Comparison of ENCODE assay signal across 22 cellular contexts in the genomic region with DNA sequence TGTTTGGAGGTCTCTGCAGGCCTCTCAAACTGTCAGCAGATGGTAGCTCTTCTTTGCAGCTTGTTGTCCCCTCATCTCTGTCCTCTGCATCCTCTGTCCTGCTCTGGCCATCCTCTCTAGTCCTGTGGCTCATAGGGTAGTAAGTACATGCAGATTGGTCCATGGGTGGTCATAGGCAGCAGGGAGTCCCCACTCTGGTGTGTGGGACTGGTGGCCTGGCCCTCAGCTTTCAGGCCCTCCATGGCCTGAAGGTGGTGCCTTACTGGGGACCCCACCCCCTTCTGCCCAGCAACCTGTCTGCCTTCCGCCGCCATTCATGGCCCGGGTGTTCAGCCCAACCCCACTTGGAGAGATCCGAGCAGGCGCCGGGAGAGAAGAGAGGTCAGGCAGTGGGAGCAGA. TPM values are rescaled to one million over a fixed set of nuclear protein-coding genes. Genes with fewer than 3 reads are reported as not detected.
DNase-seq lines count a peak whose midpoint lies in the region; ATAC-seq and TF ChIP-seq lines count a peak whose summit lies in the region.
"Had no signal": no experiment of that assay in that cellular context is flagged by ENCODE, and none has a peak within 500 bp of the region (broad histone marks: within the 10 kb centered on the region; RNA-seq: fewer than 3 reads in every experiment).

No MANE protein-coding gene starts in this region.

- H4K8ac ChIP-seq in neuronal stem cell (ENCODE audit: low read depth, low read length): no peak overlapping the region

- TF ChIP-seq CTCF in natural killer cell (IDR thresholded peaks at IDR 0.05) (no peak), foreskin fibroblast (IDR thresholded peaks at IDR 0.05; ENCODE audit: low read depth, low read length) (no peak)

- H3K27ac ChIP-seq in neuronal stem cell (replicated peaks; ENCODE audit: low read length): no peak overlapping the region
- H3K27ac ChIP-seq: A549; BLaER1 treated with 17β-estradiol and CSF1 and Interleukin-3, amounts not matched to agents 10 nM and 100 nM had no signal

- H3K18ac ChIP-seq in neuronal stem cell (ENCODE audit: low read length): no peak overlapping the region

- H4K91ac ChIP-seq in neuronal stem cell (ENCODE audit: low read depth, low read length, poor library complexity): no peak overlapping the region

- no peak overlapping the region for H2BK5ac ChIP-seq in neuronal stem cell (ENCODE audit: low read length)

- H3K14ac ChIP-seq in neuronal stem cell (ENCODE audit: low read length): no peak overlapping the region

- peak overlapping the region; percentile 84 for H2BK12ac ChIP-seq in neuronal stem cell (ENCODE audit: low read length)

- intact Hi-C loops in natural killer cell (cut with micrococcal nuclease): no loop called here

- no peak overlapping the region for H2AFZ ChIP-seq in neuronal stem cell (ENCODE audit: low read length)
- H2AFZ ChIP-seq: GM23338 had no signal

- ATAC-seq in natural killer cell treated with Interleukin-12 subunit alpha and Interleukin-12 subunit beta and Interleukin-15 and Interleukin-18, amount 100 ng/mL, for 72 hours: peak; percentile 33 to 61
- no peak for ATAC-seq in natural killer cell
- peak; percentile 36 for ATAC-seq in stimulated activated effector memory CD8-positive, alpha-beta T cell treated with anti-CD3 and anti-CD28 coated beads, Interleukin-12 subunit alpha, Interleukin-12 subunit beta, amount 100 ng/mL, for 72 hours
- ATAC-seq: A549, GM23338, HCT116 had no signal

- no peak overlapping the region for H3K4me3 Mint-ChIP-seq in natural killer cell treated with Interleukin-12 subunit alpha and Interleukin-12 subunit beta and Interleukin-15 and Interleukin-18, amount 100 ng/mL, for 72 hours
- no peak overlapping the region for H3K4me3 Mint-ChIP-seq in natural killer cell
- H3K4me3 Mint-ChIP-seq in stimulated activated effector memory CD8-positive, alpha-beta T cell treated with anti-CD3 and anti-CD28 coated beads, Interleukin-12 subunit alpha, Interleukin-12 subunit beta, amount 100 ng/mL, for 72 hours: no peak overlapping the region
- H3K4me3 Mint-ChIP-seq: CD14-positive monocyte; CD4-positive, alpha-beta T cell; CD8-positive, alpha-beta memory T cell; GM23338; H9 had no signal

- H3K9me3 Mint-ChIP-seq in natural killer cell treated with Interleukin-12 subunit alpha and Interleukin-12 subunit beta and Interleukin-15 and Interleukin-18, amount 100 ng/mL, for 72 hours: no peaks in the 10 kb centered on the region
- H3K9me3 Mint-ChIP-seq in natural killer cell: no peaks in the 10 kb centered on the region
- no peaks in the 10 kb centered on the region for H3K9me3 Mint-ChIP-seq in stimulated activated effector memory CD8-positive, alpha-beta T cell treated with anti-CD3 and anti-CD28 coated beads, Interleukin-12 subunit alpha, Interleukin-12 subunit beta, amount 100 ng/mL, for 72 hours
- H3K9me3 Mint-ChIP-seq: CD4-positive, alpha-beta T cell; CD8-positive, alpha-beta memory T cell had no signal

- H3K23ac ChIP-seq in neuronal stem cell (ENCODE audit: low read depth, low read length, poor library complexity): no peak overlapping the region

- H3K4ac ChIP-seq in neuronal stem cell (ENCODE audit: low read length): no peak overlapping the region

- H3K4me3 ChIP-seq in neuronal stem cell (ENCODE audit: low read length in 2 of 2) (no peak overlapping the region), foreskin fibroblast (ENCODE audit: low read depth in 1 of 2, low read length in 2 of 2) (no peak overlapping the region)
- H3K4me3 ChIP-seq: A549; BLaER1 treated with 17β-estradiol and CSF1 and Interleukin-3, amounts not matched to agents 10 nM and 100 nM; GM23338 had no signal

- no CpG with 5 or more reads among the region's 6 CpGs for WGBS in neuronal stem cell (ENCODE audit: extremely low coverage in 2 of 2, insufficient read length in 2 of 2, insufficient replicate concordance in 1 of 2), 2 donors

- H2AK5ac ChIP-seq in neuronal stem cell (ENCODE audit: low read depth, low read length): no peak overlapping the region

- H2BK15ac ChIP-seq in neuronal stem cell (ENCODE audit: low read length): no peak overlapping the region

- no peaks in the 10 kb centered on the region for H3K36me3 Mint-ChIP-seq in natural killer cell treated with Interleukin-12 subunit alpha and Interleukin-12 subunit beta and Interleukin-15 and Interleukin-18, amount 100 ng/mL, for 72 hours
- no peaks in the 10 kb centered on the region for H3K36me3 Mint-ChIP-seq in natural killer cell
- H3K36me3 Mint-ChIP-seq in stimulated activated effector memory CD8-positive, alpha-beta T cell treated with anti-CD3 and anti-CD28 coated beads, Interleukin-12 subunit alpha, Interleukin-12 subunit beta, amount 100 ng/mL, for 72 hours: no peaks in the 10 kb centered on the region
- H3K36me3 Mint-ChIP-seq: CD8-positive, alpha-beta memory T cell had no signal

- no peaks in the 10 kb centered on the region for H3K79me1 ChIP-seq in neuronal stem cell (ENCODE audit: low read depth, low read length)

- H3K27ac Mint-ChIP-seq in natural killer cell treated with Interleukin-12 subunit alpha and Interleukin-12 subunit beta and Interleukin-15 and Interleukin-18, amount 100 ng/mL, for 72 hours: no peak overlapping the region
- no peak overlapping the region for H3K27ac Mint-ChIP-seq in natural killer cell
- H3K27ac Mint-ChIP-seq in stimulated activated effector memory CD8-positive, alpha-beta T cell treated with anti-CD3 and anti-CD28 coated beads, Interleukin-12 subunit alpha, Interleukin-12 subunit beta, amount 100 ng/mL, for 72 hours: no peak overlapping the region
- H3K27ac Mint-ChIP-seq: CD4-positive, alpha-beta T cell; CD8-positive, alpha-beta memory T cell; GM23338; H9 had no signal

- no peak overlapping the region for H3K4me2 ChIP-seq in neuronal stem cell (ENCODE audit: insufficient read depth, low read length, poor library complexity, severe bottlenecking)
- H3K4me2 ChIP-seq: A549; BLaER1 treated with 17β-estradiol and CSF1 and Interleukin-3, amounts not matched to agents 10 nM and 100 nM; GM23338 had no signal

- no peak for DNase-seq in natural killer cell treated with Interleukin-12 subunit alpha and Interleukin-12 subunit beta and Interleukin-15 and Interleukin-18, amount 100 ng/mL, for 72 hours (ENCODE audit: low spot score)
- DNase-seq in natural killer cell (no peak), neuronal stem cell (ENCODE audit: low spot score) (no peak), foreskin fibroblast (no peak), EL (no peak)
- DNase-seq in stimulated activated effector memory CD8-positive, alpha-beta T cell treated with anti-CD3 and anti-CD28 coated beads, Interleukin-12 subunit alpha, Interleukin-12 subunit beta, amount 100 ng/mL, for 72 hours (ENCODE audit: low spot score in 2 of 2): no peak
- DNase-seq: 8988T; ACHN; AML-193; BE2C; CD4-positive, alpha-beta T cell; CD8-positive, alpha-beta memory T cell; DMS 273 treated with DMSO at 0.1 percent for 48 hours; DMS79; GF-D8; H9 had no signal

- no peaks in the 10 kb centered on the region for H3K36me3 ChIP-seq in neuronal stem cell (replicated peaks in 1 of 2; ENCODE audit: control insufficient read depth in 2 of 2, insufficient read depth in 2 of 2, low read length in 2 of 2)
- H3K36me3 ChIP-seq: BE2C had no signal

- no peaks in the 10 kb centered on the region for H3K4me1 ChIP-seq in neuronal stem cell (ENCODE audit: control insufficient read depth in 2 of 2, insufficient read depth in 1 of 2, low read depth in 1 of 2, low read length in 2 of 2)
- H3K4me1 ChIP-seq: A549, BE2C had no signal

- no peaks in the 10 kb centered on the region for H3K27me3 ChIP-seq in neuronal stem cell (ENCODE audit: control insufficient read depth in 3 of 3, insufficient read depth in 3 of 3, low read depth in 1 of 3, low read length in 3 of 3)
- H3K27me3 ChIP-seq: BE2C; BLaER1 treated with 17β-estradiol and CSF1 and Interleukin-3, amounts not matched to agents 10 nM and 100 nM had no signal

- no peak overlapping the region for H2BK120ac ChIP-seq in neuronal stem cell (ENCODE audit: low read depth, low read length)

- peaks cover 0 to 9% of the 10 kb centered on the region in 2 donors for H3K4me1 Mint-ChIP-seq in natural killer cell treated with Interleukin-12 subunit alpha and Interleukin-12 subunit beta and Interleukin-15 and Interleukin-18, amount 100 ng/mL, for 72 hours (ENCODE audit: low read depth in 2 of 2)
- H3K4me1 Mint-ChIP-seq in natural killer cell: no peaks in the 10 kb centered on the region
- H3K4me1 Mint-ChIP-seq in stimulated activated effector memory CD8-positive, alpha-beta T cell treated with anti-CD3 and anti-CD28 coated beads, Interleukin-12 subunit alpha, Interleukin-12 subunit beta, amount 100 ng/mL, for 72 hours: no peaks in the 10 kb centered on the region
- H3K4me1 Mint-ChIP-seq: CD8-positive, alpha-beta memory T cell; GM23338; H9 had no signal

- no peaks in the 10 kb centered on the region for H3K27me3 Mint-ChIP-seq in natural killer cell treated with Interleukin-12 subunit alpha and Interleukin-12 subunit beta and Interleukin-15 and Interleukin-18, amount 100 ng/mL, for 72 hours
- H3K27me3 Mint-ChIP-seq in natural killer cell (ENCODE audit: low read depth in 2 of 2): no peaks in the 10 kb centered on the region
- H3K27me3 Mint-ChIP-seq: CD4-positive, alpha-beta T cell; CD8-positive, alpha-beta memory T cell had no signal

- no peak overlapping the region for H3K9ac ChIP-seq in neuronal stem cell (ENCODE audit: low read depth, low read length, poor library complexity)
- H3K9ac ChIP-seq: BLaER1 treated with 17β-estradiol and CSF1 and Interleukin-3, amounts not matched to agents 10 nM and 100 nM had no signal

- H3K9me3 ChIP-seq in neuronal stem cell (replicated peaks in 1 of 2; ENCODE audit: control insufficient read depth in 2 of 2, insufficient read depth in 1 of 2, low read depth in 1 of 2, low read length in 2 of 2): peaks cover 4% of the 10 kb centered on the region in 2 donors
- H3K9me3 ChIP-seq: A549, BE2C had no signal

RNA-seq across cellular contexts. Expression of a gene that starts 12.8 kb away (rescaled TPM):
- total RNA-seq in natural killer cell treated with Interleukin-12 subunit alpha and Interleukin-12 subunit beta and Interleukin-15 and Interleukin-18, amount 100 ng/mL, for 72 hours: 10 to 100 TPM; 17.5 to 52.0 TPM
- 10 to 100 TPM; 15.3 to 20.6 (median 15.8) TPM for total RNA-seq in natural killer cell
- polyA plus RNA-seq in neuronal stem cell (2013, experiment 1 of 2): 40.4 TPM
- 38.9 TPM for polyA plus RNA-seq in neuronal stem cell (2013, experiment 2 of 2)

RNA-seq across cellular contexts. Expression of a gene that starts 49.4 kb away (rescaled TPM):
- total RNA-seq in natural killer cell treated with Interleukin-12 subunit alpha and Interleukin-12 subunit beta and Interleukin-15 and Interleukin-18, amount 100 ng/mL, for 72 hours: 100 to 1,000 TPM in 1 of 2 donors, 10 to 100 TPM in 1; 56.4 to 111 TPM
- 1 to 10 TPM; 1.3 to 6.2 (median 3.1) TPM for total RNA-seq in natural killer cell
- 0.52 TPM for polyA plus RNA-seq in neuronal stem cell (2013, experiment 1 of 2)
- polyA plus RNA-seq in neuronal stem cell (2013, experiment 2 of 2): 0.58 TPM
- total RNA-seq: G401 had no signal

RNA-seq across cellular contexts. Expression of a gene that starts 50.1 kb away (rescaled TPM):
- 10 to 100 TPM; 87.0 to 91.1 TPM for total RNA-seq in natural killer cell treated with Interleukin-12 subunit alpha and Interleukin-12 subunit beta and Interleukin-15 and Interleukin-18, amount 100 ng/mL, for 72 hours
- total RNA-seq in natural killer cell: 10 to 100 TPM; 20.7 to 33.4 (median 25.2) TPM
- 41.1 TPM for polyA plus RNA-seq in neuronal stem cell (2013, experiment 1 of 2)
- 41.4 TPM for polyA plus RNA-seq in neuronal stem cell (2013, experiment 2 of 2)

Comparison
In these comparisons a context has a peak if more than half of its experiments do, and no peak if none do; other contexts are left out.
1. ATAC-seq: peak in natural killer cell treated with Interleukin-12 subunit alpha and Interleukin-12 subunit beta and Interleukin-15 and Interleukin-18, amount 100 ng/mL, for 72 hours (2 of 2) and stimulated activated effector memory CD8-positive, alpha-beta T cell treated with anti-CD3 and anti-CD28 coated beads, Interleukin-12 subunit alpha, Interleukin-12 subunit beta, amount 100 ng/mL, for 72 hours (single experiment); none in natural killer cell (0 of 3).
2. RNA of a gene that starts 49.4 kb away (total RNA-seq): 56.4 to 111 TPM in natural killer cell treated with Interleukin-12 subunit alpha and Interleukin-12 subunit beta and Interleukin-15 and Interleukin-18, amount 100 ng/mL, for 72 hours; 1.3 to 6.2 TPM in natural killer cell; every median in the first group is over 4 times any median in the second.